In genomic region chr9:130433168-130433946, GRCh38 we compare ENCODE assay signal across 8 cellular contexts. TPM values are rescaled to one million over a fixed set of nuclear protein-coding genes. Genes with fewer than 3 reads are reported as not detected.
A peak's percentile ranks its signal among the peaks of the same experiment; 100 is the strongest.
DNase-seq lines count a peak whose midpoint lies in the region; ATAC-seq and TF ChIP-seq lines count a peak whose summit lies in the region.

No MANE protein-coding gene starts in this region.

- H2AFZ ChIP-seq in OCI-LY7 (ENCODE audit: low read length): no peak overlapping the region

- no peak overlapping the region for H3K9ac ChIP-seq in rectal smooth muscle tissue (ENCODE audit: low read length)

- no peaks in the 10 kb centered on the region for H3K9me3 ChIP-seq in OCI-LY7 (ENCODE audit: low read length)

- no peaks in the 10 kb centered on the region for H3K9me2 ChIP-seq in OCI-LY7 (ENCODE audit: insufficient read depth, low read length)

- CTCF ChIA-PET in OCI-LY7 (lab: Charles Lee; ENCODE audit: unreplicated experiment): no interaction called here

- H3K27ac Mint-ChIP-seq in CD14-positive monocyte: no peak overlapping the region

- no TSS peak for BruUV-seq in OCI-LY7 (replicated peaks; lab: Mats Ljungman, UMichigan)

- no peaks in the 10 kb centered on the region for H3K4me1 ChIP-seq in rectal smooth muscle tissue (ENCODE audit: control insufficient read depth, insufficient read depth, low read length)
- no peaks in the 10 kb centered on the region for H3K4me1 ChIP-seq in OCI-LY7 (ENCODE audit: insufficient read depth, low read length, poor library complexity, severe bottlenecking)

- no peaks in the 10 kb centered on the region for H4K20me1 ChIP-seq in OCI-LY7 (ENCODE audit: insufficient read depth, low read length)

- H3K4me1 Mint-ChIP-seq in CD14-positive monocyte: peaks cover 3% of the 10 kb centered on the region

- H3K27me3 Mint-ChIP-seq in CD14-positive monocyte (ENCODE audit: low read depth in 3 of 3): peaks cover 36 to 60% (median 46%) of the 10 kb centered on the region in 3 donors

- TF ChIP-seq CTCF in CD14-positive monocyte (IDR thresholded peaks at IDR 0.05): peak; percentile 45
- peak; percentile 15 for TF ChIP-seq CTCF in HL-60 (IDR thresholded peaks at IDR 0.05; ENCODE audit: insufficient read depth, low read length)
- TF ChIP-seq CTCF in OCI-LY7 (conservative IDR thresholded peaks at IDR 0.05; ENCODE audit: low read length): no peak

- no peak overlapping the region for H3K27ac ChIP-seq in HL-60 (replicated peaks)
- H3K27ac ChIP-seq in rectal smooth muscle tissue (ENCODE audit: low read depth, low read length): no peak overlapping the region
- H3K27ac ChIP-seq in OCI-LY7 (ENCODE audit: low read depth, low read length, poor library complexity, severe bottlenecking): no peak overlapping the region

- H3K4me2 ChIP-seq in OCI-LY7 (ENCODE audit: low read length): no peak overlapping the region

- POLR2A ChIA-PET in OCI-LY7 (lab: Charles Lee): no interaction called here

- peaks cover 9% of the 10 kb centered on the region for H3K36me3 ChIP-seq in rectal smooth muscle tissue (ENCODE audit: control insufficient read depth, insufficient read depth, low read length)
- no peaks in the 10 kb centered on the region for H3K36me3 ChIP-seq in OCI-LY7 (ENCODE audit: insufficient read depth, low read length)

- H3K27me3 ChIP-seq in HL-60 (ENCODE audit: insufficient read depth, poor library complexity, severe bottlenecking) (peaks cover 12% of the 10 kb centered on the region), rectal smooth muscle tissue (ENCODE audit: control insufficient read depth, insufficient read depth, low read length) (peaks cover 16% of the 10 kb centered on the region)

- H3K4me3 ChIP-seq in HL-60 (replicated peaks; ENCODE audit: insufficient read depth, low read length): peak overlapping the region; percentile 10
- H3K4me3 ChIP-seq in rectal smooth muscle tissue (ENCODE audit: low read length): peak overlapping the region; percentile 11
- no peak overlapping the region for H3K4me3 ChIP-seq in OCI-LY7 (ENCODE audit: low read depth, low read length, poor library complexity, severe bottlenecking)

- H3K4me3 Mint-ChIP-seq in CD14-positive monocyte: peak overlapping the region in 1 of 2 donors; percentile 77

- intact Hi-C loops in CD14-positive monocyte (cut with micrococcal nuclease): no loop called here
- intact Hi-C loops in OCI-LY7 (cut with micrococcal nuclease; ENCODE audit: unreplicated experiment): no loop called here

- ATAC-seq in GM19395 (IDR thresholded peaks at IDR 0.05; ENCODE audit: unreplicated experiment) (no peak), GM19455 (IDR thresholded peaks at IDR 0.05; ENCODE audit: unreplicated experiment) (no peak)

- DNase-seq in CD14-positive monocyte (ENCODE audit: low spot score) (no peak), HL-60 (ENCODE audit: low read depth in 1 of 2, low spot score in 1 of 2) (peak in 1 of 2 experiments; percentile 16), activated T-cell treated with anti-CD3 and anti-CD28 coated beads for 48 hours (ENCODE audit: low read depth) (peak; percentile 50), glomerular visceral epithelial cell (ENCODE audit: extremely low spot score) (peak; percentile 26), OCI-LY7 (ENCODE audit: low spot score) (no peak)

- H3K36me3 Mint-ChIP-seq in CD14-positive monocyte: no peaks in the 10 kb centered on the region

- H3K9me3 Mint-ChIP-seq in CD14-positive monocyte: peaks cover 13 to 35% (median 20%) of the 10 kb centered on the region in 7 donors

- H3K79me2 ChIP-seq in OCI-LY7 (ENCODE audit: insufficient read depth, low read depth, low read length): no peaks in the 10 kb centered on the region

RNA-seq across cellular contexts. Expression of gene ASS1, which starts 11.4 kb away (rescaled TPM):
- polyA plus RNA-seq in CD14-positive monocyte: not detected
- 13.6 and 16.3 TPM in 2 replicates for total RNA-seq in OCI-LY7 (2014; rRNA removed; shearing (Covaris generic))
- 0.70 and 0.76 TPM in 2 replicates for total RNA-seq in OCI-LY7 (2022)

Comparison
In these comparisons a context has a peak if more than half of its experiments do, and no peak if none do; other contexts are left out.
1. DNase-seq: peak in activated T-cell treated with anti-CD3 and anti-CD28 coated beads for 48 hours (single experiment) and glomerular visceral epithelial cell (single experiment); none in CD14-positive monocyte (single experiment) and OCI-LY7 (single experiment).